10 cellular contexts compared by ENCODE assay signal in genomic region chr7:66145404-66145843, GRCh38. TPM values are rescaled to one million over a fixed set of nuclear protein-coding genes. Genes with fewer than 3 reads are reported as not detected.
DNase-seq lines count a peak whose midpoint lies in the region; ATAC-seq and TF ChIP-seq lines count a peak whose summit lies in the region.
"Had no signal": no experiment of that assay in that cellular context is flagged by ENCODE, and none has a peak within 500 bp of the region (broad histone marks: within the 10 kb centered on the region; RNA-seq: fewer than 3 reads in every experiment).

No MANE protein-coding gene starts in this region.

- H3K27ac Mint-ChIP-seq in HFFc6 (peak overlapping the region; percentile 34), immature natural killer cell (peak overlapping the region in 5 of 6 donors; percentile 20 to 97 (median 70))
- H3K27ac Mint-ChIP-seq in central memory CD8-positive, alpha-beta T cell (ENCODE audit: low read depth): peak overlapping the region; percentile 92

- TF ChIP-seq CTCF in HFFc6 (IDR thresholded peaks at IDR 0.05) (no peak), suprapubic skin (IDR thresholded peaks at IDR 0.05) (no peak), GM10266 (IDR thresholded peaks at IDR 0.05; ENCODE audit: control insufficient read depth, insufficient read depth, low read depth, missing control alignments) (no peak)

- ATAC-seq in central memory CD8-positive, alpha-beta T cell (replicated peaks; ENCODE audit: extremely low read depth, poor library complexity, severe bottlenecking): no peak

- no peak for DNase-seq in HFFc6
- DNase-seq in central memory CD8-positive, alpha-beta T cell (ENCODE audit: low spot score in 2 of 2): no peak
- DNase-seq in immature natural killer cell: no peak
- peak; percentile 81 to 83 for DNase-seq in suprapubic skin (ENCODE audit: low spot score in 2 of 2)
- DNase-seq in DMS79 (lab: John Stamatoyannopoulos, UW): no peak
- no peak for DNase-seq in SKM-1 (lab: John Stamatoyannopoulos, UW; ENCODE audit: unreplicated experiment)
- DNase-seq in GM10266 (ENCODE audit: extremely low spot score): no peak
- DNase-seq in EL: no peak
- DNase-seq: hypothalamus, NCI-H1436 had no signal

- peaks cover 21% of the 10 kb centered on the region for H3K36me3 ChIP-seq in suprapubic skin

- TF ChIP-seq POLR2A in suprapubic skin (IDR thresholded peaks at IDR 0.05): no peak

- H3K27me3 ChIP-seq in suprapubic skin: no peaks in the 10 kb centered on the region

- H3K4me3 ChIP-seq in suprapubic skin: no peak overlapping the region

- no peaks in the 10 kb centered on the region; the same call in 1 of the 2 replicates for H3K27me3 Mint-ChIP-seq in HFFc6 (ENCODE audit: insufficient read depth)
- H3K27me3 Mint-ChIP-seq in central memory CD8-positive, alpha-beta T cell: no peaks in the 10 kb centered on the region
- peaks cover 2 to 9% (median 3%) of the 10 kb centered on the region in 3 donors for H3K27me3 Mint-ChIP-seq in immature natural killer cell (ENCODE audit: low read depth in 3 of 3)

- no peaks in the 10 kb centered on the region for H3K9me3 ChIP-seq in suprapubic skin

- TF ChIP-seq EP300 in suprapubic skin (IDR thresholded peaks at IDR 0.05): no peak

- H3K9me3 Mint-ChIP-seq in HFFc6: no peaks in the 10 kb centered on the region
- H3K9me3 Mint-ChIP-seq in central memory CD8-positive, alpha-beta T cell: no peaks in the 10 kb centered on the region
- H3K9me3 Mint-ChIP-seq in immature natural killer cell: no peaks in the 10 kb centered on the region

- peaks cover 52% of the 10 kb centered on the region for H3K4me1 ChIP-seq in suprapubic skin

- peaks cover 43% of the 10 kb centered on the region for H3K36me3 Mint-ChIP-seq in HFFc6 (ENCODE audit: low read depth)
- peaks cover 57% of the 10 kb centered on the region for H3K36me3 Mint-ChIP-seq in central memory CD8-positive, alpha-beta T cell (ENCODE audit: insufficient read depth)
- H3K36me3 Mint-ChIP-seq in immature natural killer cell: peaks cover 12 to 40% (median 32%) of the 10 kb centered on the region in 3 donors

- H3K4me3 Mint-ChIP-seq in HFFc6 (no peak overlapping the region), immature natural killer cell (no peak overlapping the region)
- H3K4me3 Mint-ChIP-seq in central memory CD8-positive, alpha-beta T cell: no peak overlapping the region

- peak overlapping the region; percentile 82 for H3K27ac ChIP-seq in suprapubic skin

- H3K4me1 Mint-ChIP-seq in HFFc6 (ENCODE audit: low read depth): peaks cover 58% of the 10 kb centered on the region
- peaks cover 33% of the 10 kb centered on the region for H3K4me1 Mint-ChIP-seq in central memory CD8-positive, alpha-beta T cell
- H3K4me1 Mint-ChIP-seq in immature natural killer cell: peaks cover 40 to 55% of the 10 kb centered on the region in 2 donors

- WGBS in suprapubic skin: 80% methylated on average over 8 of the region's 8 CpGs

RNA-seq across cellular contexts. Expression of gene CRCP, which starts 30.8 kb away (rescaled TPM):
- 10 to 100 TPM; 29.8 to 37.6 (median 33.7) TPM for total RNA-seq in HFFc6 (2021; fragmentation: NEBNext Ultra II Directional; extraction: Animal tissue kit (Norgen Biotek cat#: 25700))
- polyA plus RNA-seq in immature natural killer cell: 10 to 100 TPM; 19.2 to 62.2 (median 23.2) TPM
- 10 to 100 TPM; 33.8 to 67.2 (median 42.8) TPM for total RNA-seq in suprapubic skin

RNA-seq across cellular contexts. Expression of gene TPST1, which starts 59.7 kb away (rescaled TPM):
- 10 to 100 TPM; 21.7 to 36.1 (median 29.2) TPM for total RNA-seq in HFFc6 (2021; fragmentation: NEBNext Ultra II Directional; extraction: Animal tissue kit (Norgen Biotek cat#: 25700))
- 1 to 10 TPM; 2.4 to 3.9 (median 3.2) TPM for polyA plus RNA-seq in immature natural killer cell
- 10 to 100 TPM in 2 of 4 donors, 1 to 10 TPM in 2; 5.2 to 20.0 (median 8.2) TPM for total RNA-seq in suprapubic skin

Comparison
In these comparisons a context has a peak if more than half of its experiments do, and no peak if none do; other contexts are left out.
1. DNase-seq: peak in suprapubic skin (2 of 2); none in HFFc6 (single experiment), central memory CD8-positive, alpha-beta T cell (0 of 2), immature natural killer cell (0 of 3), DMS79 (single experiment), SKM-1 (single experiment), GM10266 (single experiment) and EL (single experiment).
2. H3K27ac Mint-ChIP-seq: peak in every context shown above with its lines; median percentile 92 in central memory CD8-positive, alpha-beta T cell; 70 in immature natural killer cell; 34 in HFFc6.